In genomic region chr7:155203059-155203881, GRCh38 we compare ENCODE assay signal across 13 cellular contexts.
DNase-seq lines count a peak whose midpoint lies in the region; ATAC-seq, FAIRE-seq and TF ChIP-seq lines count a peak whose summit lies in the region.
"Had no signal": no experiment of that assay in that cellular context is flagged by ENCODE, and none has a peak within 500 bp of the region (broad histone marks: within the 10 kb centered on the region; RNA-seq: fewer than 3 reads in every experiment).

No MANE protein-coding gene starts in this region.

- no peaks in the 10 kb centered on the region for H3K27me3 Mint-ChIP-seq in CD8-positive, alpha-beta T cell (ENCODE audit: low read depth)
- H3K27me3 Mint-ChIP-seq in H9 (ENCODE audit: low read depth): peaks cover 7% of the 10 kb centered on the region
- H3K27me3 Mint-ChIP-seq in nephron (ENCODE audit: low read depth): peaks cover 4% of the 10 kb centered on the region
- H3K27me3 Mint-ChIP-seq in glutamatergic neuron (ENCODE audit: unreplicated experiment): peaks cover 3% of the 10 kb centered on the region
- peaks cover 4% of the 10 kb centered on the region for H3K27me3 Mint-ChIP-seq in GM23338 (ENCODE audit: insufficient read depth, low read depth, poor library complexity)
- H3K27me3 Mint-ChIP-seq: IgD-negative memory B cell had no signal

- no peak overlapping the region for H3K4me3 ChIP-seq in CD8-positive, alpha-beta T cell (ENCODE audit: low read depth, low read length)
- H3K4me3 ChIP-seq in K562 (no peak overlapping the region), PC-9 (no peak overlapping the region), GM23338 (no peak overlapping the region)
- H3K4me3 ChIP-seq: ovary, SK-N-MC had no signal

- POLR2A ChIA-PET in CD8-positive, alpha-beta T cell (lab: Charles Lee): interaction anchor here (3.0 kb wide), 1 partner anchor 95 kb away, joined by 49 read pairs; the partner anchor contains the start of gene INSIG1
- POLR2A ChIA-PET in K562 (lab: Yijun Ruan, JAX): interaction anchor here (0.6 to 5.0 kb wide), 3 partner anchors 15 to 526 kb away, joined by 3 to 127 read pairs (median 3); partner anchors contain the start of gene INSIG1
- POLR2A ChIA-PET in PC-9 (lab: Charles Lee; ENCODE audit: unreplicated experiment): no interaction called here

- no peak overlapping the region for H4K5ac ChIP-seq in H9 (ENCODE audit: insufficient read length, low read depth, low read length)

- no peak for FAIRE-seq in K562 (lab: Jason Lieb, UNC)
- FAIRE-seq: small intestine had no signal

- no CpG with 5 or more reads among the region's 17 CpGs for WGBS in H9 (ENCODE audit: extremely low coverage, insufficient read length, low lambda C conversion rate)
- WGBS in K562 (ENCODE audit: insufficient coverage, low coverage, missing lambda C conversion rate): 71% methylated on average over 17 of the region's 17 CpGs

- TF ChIP-seq POLR2A in K562 (conservative IDR thresholded peaks at IDR 0.05): no peak

- no peak overlapping the region for H2BK12ac ChIP-seq in H9 (ENCODE audit: insufficient read length, low read depth, low read length)

- H3K56ac ChIP-seq in H9 (ENCODE audit: insufficient read length, low read depth, low read length): no peak overlapping the region

- H3K9me2 ChIP-seq in PC-9 (ENCODE audit: insufficient read depth) (no peaks in the 10 kb centered on the region), GM23338 (ENCODE audit: insufficient read depth) (no peaks in the 10 kb centered on the region)

- H3K4me1 Mint-ChIP-seq in CD8-positive, alpha-beta T cell (ENCODE audit: low read depth): peaks cover 22% of the 10 kb centered on the region
- H3K4me1 Mint-ChIP-seq in H9 (peaks cover 12% of the 10 kb centered on the region in 2 experiments), nephron (peaks cover 23% of the 10 kb centered on the region), glutamatergic neuron (ENCODE audit: low read depth, unreplicated experiment) (peaks cover 11% of the 10 kb centered on the region), GM23338 (peaks cover 13% of the 10 kb centered on the region)

- H3K14ac ChIP-seq in H9 (ENCODE audit: insufficient read depth, low read length): peak overlapping the region; percentile 67; the same call in 1 of the 2 replicates

- H3K27ac Mint-ChIP-seq in CD8-positive, alpha-beta T cell: peak overlapping the region; percentile 57
- H3K27ac Mint-ChIP-seq in H9 (no peak overlapping the region), nephron (peak overlapping the region in 2 of 3 experiments; percentile 43 to 72), glutamatergic neuron (ENCODE audit: unreplicated experiment) (no peak overlapping the region), GM23338 (no peak overlapping the region)

- no peak overlapping the region for H3K4ac ChIP-seq in H9 (ENCODE audit: low read depth, low read length)

- no peaks in the 10 kb centered on the region for H3K9me1 ChIP-seq in K562 (ENCODE audit: control insufficient read depth, insufficient read depth, low read length)

- H3K4me1 ChIP-seq in CD8-positive, alpha-beta T cell (ENCODE audit: insufficient read depth, low read length): peaks cover 14% of the 10 kb centered on the region
- H3K4me1 ChIP-seq in H9 (ENCODE audit: insufficient read depth, low read length): no peaks in the 10 kb centered on the region; the same call in 1 of the 2 replicates
- H3K4me1 ChIP-seq in K562 (replicated peaks in 1 of 2; ENCODE audit: control insufficient read depth in 2 of 2, insufficient read depth in 2 of 2, low read length in 2 of 2): peaks cover 29 to 59% of the 10 kb centered on the region in 2 experiments
- H3K4me1 ChIP-seq in PC-9 (replicated peaks; ENCODE audit: insufficient read depth): peaks cover 22% of the 10 kb centered on the region
- no peaks in the 10 kb centered on the region for H3K4me1 ChIP-seq in GM23338 (ENCODE audit: insufficient read depth)

- no peak for TF ChIP-seq RAD21 in K562 (CRISPR knock-in tag; conservative IDR thresholded peaks at IDR 0.05 in 1 of 2, IDR thresholded peaks at IDR 0.05 in 1 of 2)

- BruUV-seq in K562 (replicated peaks; lab: Mats Ljungman, UMichigan): no TSS peak
- BruUV-seq in PC-9 (replicated peaks; lab: Mats Ljungman, UMichigan): no TSS peak

- no peak for TF ChIP-seq EP300 in K562 (IDR thresholded peaks at IDR 0.05; ENCODE audit: low read length)

- H2BK15ac ChIP-seq in H9 (ENCODE audit: low read depth, low read length): no peak overlapping the region

- H4K20me1 ChIP-seq in H9 (ENCODE audit: control insufficient read depth, insufficient read depth, insufficient read length) (no peaks in the 10 kb centered on the region), K562 (replicated peaks; ENCODE audit: control insufficient read depth, insufficient read depth, low read length) (no peaks in the 10 kb centered on the region), PC-9 (ENCODE audit: insufficient read depth) (no peaks in the 10 kb centered on the region), GM23338 (replicated peaks; ENCODE audit: insufficient read depth) (no peaks in the 10 kb centered on the region)

- H3K36me3 ChIP-seq in CD8-positive, alpha-beta T cell (ENCODE audit: insufficient read depth, low read length): no peaks in the 10 kb centered on the region
- H3K36me3 ChIP-seq in K562 (ENCODE audit: control insufficient read depth, insufficient read depth, low read length): peaks cover 3% of the 10 kb centered on the region; the same call in 1 of the 3 replicates
- no peaks in the 10 kb centered on the region for H3K36me3 ChIP-seq in PC-9 (ENCODE audit: low read depth)
- no peaks in the 10 kb centered on the region for H3K36me3 ChIP-seq in GM23338 (ENCODE audit: insufficient read depth)
- H3K36me3 ChIP-seq: ovary had no signal

- no peak overlapping the region for H2AK5ac ChIP-seq in H9 (ENCODE audit: insufficient read length, low read length)

- no peak overlapping the region for H3T11ph ChIP-seq in H9 (ENCODE audit: low read length)

- H3K36me3 Mint-ChIP-seq in CD8-positive, alpha-beta T cell: peaks cover 2% of the 10 kb centered on the region
- peaks cover 0 to 9% (median 6%) of the 10 kb centered on the region in 3 experiments; a peak in 4 of 7 replicates for H3K36me3 Mint-ChIP-seq in H9 (ENCODE audit: insufficient read depth in 1 of 3, low read depth in 3 of 3)
- H3K36me3 Mint-ChIP-seq in nephron (ENCODE audit: low read depth): no peaks in the 10 kb centered on the region
- no peaks in the 10 kb centered on the region for H3K36me3 Mint-ChIP-seq in glutamatergic neuron (ENCODE audit: unreplicated experiment)
- peaks cover 8% of the 10 kb centered on the region; the same call in 1 of the 3 replicates for H3K36me3 Mint-ChIP-seq in GM23338 (ENCODE audit: low read depth)

- no peak overlapping the region for H3K27ac ChIP-seq in CD8-positive, alpha-beta T cell (ENCODE audit: low read depth, low read length)
- H3K27ac ChIP-seq in H9 (ENCODE audit: insufficient read length, low read depth, low read length): no peak overlapping the region
- H3K27ac ChIP-seq in K562 (ENCODE audit: extremely low read depth, low read depth, low read length): no peak overlapping the region
- H3K27ac ChIP-seq in PC-9: no peak overlapping the region
- no peak overlapping the region for H3K27ac ChIP-seq in GM23338 (ENCODE audit: low read depth)
- H3K27ac ChIP-seq: ovary, SK-N-MC had no signal

- H3F3A ChIP-seq in PC-9 (ENCODE audit: insufficient read depth, low read depth) (peaks cover 14% of the 10 kb centered on the region), GM23338 (replicated peaks; ENCODE audit: low read depth) (no peaks in the 10 kb centered on the region)

- CTCF ChIA-PET in CD8-positive, alpha-beta T cell (lab: Charles Lee): interaction anchor here (2.5 to 3.2 kb wide), 3 partner anchors 12 to 142 kb away, joined by 5 to 13 read pairs (median 9); no protein-coding TSS in a partner anchor
- CTCF ChIA-PET in K562 (lab: Yijun Ruan, JAX; ENCODE audit: low intra/inter-chr PET ratio): no interaction called here
- CTCF ChIA-PET in PC-9 (lab: Charles Lee): no interaction called here

- no peak for DNase-seq in CD8-positive, alpha-beta T cell
- no peak for DNase-seq in H9
- DNase-seq in K562 (ENCODE audit: extremely low read depth in 1 of 4, low spot score in 3 of 4): no peak
- DNase-seq in glutamatergic neuron: no peak
- no peak for DNase-seq in PC-9
- no peak for DNase-seq in GM23338 (ENCODE audit: low spot score)
- DNase-seq: NCI-H226, ovary had no signal

- no peaks in the 10 kb centered on the region for H3K27me3 ChIP-seq in CD8-positive, alpha-beta T cell (ENCODE audit: insufficient read depth, low read length)
- H3K27me3 ChIP-seq in H9 (ENCODE audit: insufficient read depth, low read length): no peaks in the 10 kb centered on the region
- H3K27me3 ChIP-seq in K562 (ENCODE audit: control insufficient read depth in 2 of 2, insufficient read depth in 2 of 2, low read length in 2 of 2): no peaks in the 10 kb centered on the region; a peak in 1 of 5 replicates
- H3K27me3 ChIP-seq in PC-9 (ENCODE audit: insufficient read depth, low read depth): no peaks in the 10 kb centered on the region
- no peaks in the 10 kb centered on the region for H3K27me3 ChIP-seq in GM23338 (ENCODE audit: insufficient read depth)
- H3K27me3 ChIP-seq: ovary had no signal

- H3K4me3 Mint-ChIP-seq in CD8-positive, alpha-beta T cell: no peak overlapping the region
- H3K4me3 Mint-ChIP-seq in H9: no peak overlapping the region
- H3K4me3 Mint-ChIP-seq in nephron: peak overlapping the region in 1 of 3 experiments; percentile 26
- H3K4me3 Mint-ChIP-seq in glutamatergic neuron (ENCODE audit: unreplicated experiment): no peak overlapping the region
- no peak overlapping the region for H3K4me3 Mint-ChIP-seq in GM23338
- H3K4me3 Mint-ChIP-seq: IgD-negative memory B cell had no signal

- no peak overlapping the region for H2AFZ ChIP-seq in H9 (ENCODE audit: low read length)
- no peak overlapping the region; the same call in 1 of the 2 replicates for H2AFZ ChIP-seq in K562 (ENCODE audit: low read depth, low read length)
- no peak overlapping the region for H2AFZ ChIP-seq in PC-9
- no peak overlapping the region for H2AFZ ChIP-seq in GM23338

- intact Hi-C loops in CD8-positive, alpha-beta T cell (cut with DNase I, micrococcal nuclease): loop anchor here in 1 of 2 experiments (10.0 kb wide), 1 partner anchor 442 kb away; the partner anchor contains the start of gene RBM33
- intact Hi-C loops in K562 (cut with micrococcal nuclease) (no loop called here), PC-9 (cut with micrococcal nuclease; ENCODE audit: unreplicated experiment) (no loop called here)

- no peak overlapping the region for H2BK120ac ChIP-seq in H9 (ENCODE audit: low read depth, low read length, poor library complexity, severe bottlenecking)

- H3K9me3 ChIP-seq in CD8-positive, alpha-beta T cell (ENCODE audit: low read length): no peaks in the 10 kb centered on the region
- H3K9me3 ChIP-seq in H9 (ENCODE audit: control insufficient read depth, low read depth, low read length) (no peaks in the 10 kb centered on the region), K562 (replicated peaks; ENCODE audit: control insufficient read depth, insufficient read depth, low read depth, low read length) (0 out of 2 replicates have a peak, but pooled peaks cover 3% of the 10 kb centered on the region), PC-9 (ENCODE audit: insufficient read depth, low read depth) (no peaks in the 10 kb centered on the region)
- H3K9me3 ChIP-seq: ovary had no signal

- H3K23me2 ChIP-seq in H9 (ENCODE audit: insufficient read length, low read depth, low read length, poor library complexity, severe bottlenecking): peaks cover 4% of the 10 kb centered on the region

- no peak overlapping the region for H2BK5ac ChIP-seq in H9 (ENCODE audit: insufficient read length, low read length)

- H3K4me2 ChIP-seq in H9 (ENCODE audit: insufficient read depth, insufficient read length, low read length) (no peak overlapping the region), K562 (ENCODE audit: insufficient read depth, low read length) (no peak overlapping the region), PC-9 (no peak overlapping the region), GM23338 (no peak overlapping the region)

- H3K79me2 ChIP-seq in H9 (ENCODE audit: insufficient read depth, low read length): no peaks in the 10 kb centered on the region
- peaks cover 13% of the 10 kb centered on the region; the same call in 2 of the 3 replicates for H3K79me2 ChIP-seq in K562 (ENCODE audit: control insufficient read depth, insufficient read depth, low read length)
- H3K79me2 ChIP-seq in PC-9 (ENCODE audit: low read depth): no peaks in the 10 kb centered on the region
- no peaks in the 10 kb centered on the region for H3K79me2 ChIP-seq in GM23338 (replicated peaks; ENCODE audit: insufficient read depth)

- no peak for ATAC-seq in CD8-positive, alpha-beta T cell
- ATAC-seq in K562 (no peak), GM21381 (IDR thresholded peaks at IDR 0.05; ENCODE audit: unreplicated experiment) (no peak), GM23338 (no peak)

- in situ Hi-C loops in K562 (cut with MboI): no loop called here

- no peak overlapping the region for H4K91ac ChIP-seq in H9 (ENCODE audit: insufficient read length, low read depth, low read length)

- peak overlapping the region; percentile 61 for H3K18ac ChIP-seq in H9 (ENCODE audit: insufficient read length, low read depth, low read length)

- H3K23ac ChIP-seq in H9 (ENCODE audit: insufficient read length, low read depth, low read length): no peak overlapping the region

- H3K9me3 Mint-ChIP-seq in CD8-positive, alpha-beta T cell: no peaks in the 10 kb centered on the region
- peaks cover 16 to 17% of the 10 kb centered on the region in 2 experiments for H3K9me3 Mint-ChIP-seq in H9
- peaks cover 7% of the 10 kb centered on the region for H3K9me3 Mint-ChIP-seq in nephron
- peaks cover 9% of the 10 kb centered on the region for H3K9me3 Mint-ChIP-seq in glutamatergic neuron (ENCODE audit: unreplicated experiment)
- H3K9me3 Mint-ChIP-seq in GM23338: peaks cover 24% of the 10 kb centered on the region
- H3K9me3 Mint-ChIP-seq: IgD-negative memory B cell had no signal

- H3K79me1 ChIP-seq in H9 (ENCODE audit: insufficient read depth, low read depth, low read length, poor library complexity, severe bottlenecking): no peaks in the 10 kb centered on the region

- no peak overlapping the region for H4K8ac ChIP-seq in H9 (replicated peaks; ENCODE audit: insufficient read length, low read depth, low read length)

- no peak overlapping the region for H2BK20ac ChIP-seq in H9 (ENCODE audit: low read depth, low read length, poor library complexity, severe bottlenecking)

- H3K9ac ChIP-seq in H9 (ENCODE audit: extremely low read depth, insufficient read length, low read length) (no peak overlapping the region), K562 (ENCODE audit: insufficient read depth in 1 of 2, low read depth in 2 of 2, low read length in 2 of 2) (peak overlapping the region in 1 of 2 experiments; percentile 57; a peak in 2 of 4 replicates)

- no peak for TF ChIP-seq CTCF in CD8-positive, alpha-beta T cell (IDR thresholded peaks at IDR 0.05)
- no peak for TF ChIP-seq CTCF in H9 (conservative IDR thresholded peaks at IDR 0.05)
- TF ChIP-seq CTCF in K562 (IDR thresholded peaks at IDR 0.05 in 2 of 3, conservative IDR thresholded peaks at IDR 0.05 in 1 of 3; ENCODE audit: insufficient read depth in 2 of 3, low read depth in 1 of 3, low read length in 3 of 3): no peak
- TF ChIP-seq CTCF in nephron (IDR thresholded peaks at IDR 0.05; ENCODE audit: unreplicated experiment in 3 of 3): no peak
- no peak for TF ChIP-seq CTCF in glutamatergic neuron (IDR thresholded peaks at IDR 0.05; ENCODE audit: partially characterized antibody, unreplicated experiment)
- TF ChIP-seq CTCF in PC-9 (conservative IDR thresholded peaks at IDR 0.05): no peak
- TF ChIP-seq CTCF in GM23338 (conservative IDR thresholded peaks at IDR 0.05; ENCODE audit: low read depth in 2 of 2): no peak

Comparison
In these comparisons a context has a peak if more than half of its experiments do, and no peak if none do; other contexts are left out.
1. H3K27ac Mint-ChIP-seq: peak in CD8-positive, alpha-beta T cell (single experiment) and nephron (2 of 3); none in H9 (0 of 3), glutamatergic neuron (single experiment) and GM23338 (single experiment).